Comparison of ENCODE assay signal across 19 cellular contexts in genomic region chr9:71120439-71121247, GRCh38. TPM values are rescaled to one million over a fixed set of nuclear protein-coding genes. Genes with fewer than 3 reads are reported as not detected.
DNase-seq lines count a peak whose midpoint lies in the region; ATAC-seq and TF ChIP-seq lines count a peak whose summit lies in the region.
"Had no signal": no experiment of that assay in that cellular context is flagged by ENCODE, and none has a peak within 500 bp of the region (broad histone marks: within the 10 kb centered on the region; RNA-seq: fewer than 3 reads in every experiment).

No MANE protein-coding gene starts in this region.

- H3K9ac ChIP-seq in iPS-18a (ENCODE audit: low read length) = peak overlapping the region; percentile 80
- peak overlapping the region; percentile 46 for H3K9ac ChIP-seq in neuronal stem cell (ENCODE audit: low read depth, low read length, poor library complexity)

- H3K36me3 ChIP-seq in H7 (replicated peaks; ENCODE audit: control insufficient read depth, insufficient read depth, low read length) (no peaks in the 10 kb centered on the region), iPS-18a (ENCODE audit: control insufficient read depth, low read depth, low read length) (no peaks in the 10 kb centered on the region), neuronal stem cell (replicated peaks in 1 of 2; ENCODE audit: control insufficient read depth in 2 of 2, insufficient read depth in 2 of 2, low read length in 2 of 2) (no peaks in the 10 kb centered on the region), tibial nerve (no peaks in the 10 kb centered on the region)
- H3K36me3 ChIP-seq: upper lobe of left lung had no signal

- H4K8ac ChIP-seq in neuronal stem cell (ENCODE audit: low read depth, low read length) = no peak overlapping the region

- peak overlapping the region; percentile 76 for H2AFZ ChIP-seq in neuronal stem cell (ENCODE audit: low read length)

- peak overlapping the region; percentile 5 for H3K18ac ChIP-seq in neuronal stem cell (ENCODE audit: low read length)

- no peaks in the 10 kb centered on the region for H3K4me1 Mint-ChIP-seq in stimulated activated naive CD8-positive, alpha-beta T cell treated with anti-CD3 and anti-CD28 coated beads, Interleukin-15, amount 100 ng/mL, for 72 hours
- H3K4me1 Mint-ChIP-seq: activated B cell treated with CpG ODN at 0.5 μM for 24 hours had no signal

- TF ChIP-seq CTCF in dorsolateral prefrontal cortex (IDR thresholded peaks at IDR 0.05 in 54 of 56, conservative IDR thresholded peaks at IDR 0.05 in 2 of 56; ENCODE audit: low read depth in 1 of 56, partially characterized antibody in 56 of 56) (no peak), tibial nerve (IDR thresholded peaks at IDR 0.05) (no peak)

- no peak overlapping the region for H3K27ac Mint-ChIP-seq in stimulated activated naive CD8-positive, alpha-beta T cell treated with anti-CD3 and anti-CD28 coated beads, Interleukin-15, amount 100 ng/mL, for 72 hours
- H3K27ac Mint-ChIP-seq: activated B cell treated with CpG ODN at 0.5 μM for 24 hours; stimulated activated naive CD8-positive, alpha-beta T cell treated with anti-CD3 and anti-CD28 coated beads, Interleukin-15, Interleukin-2, amounts not matched to agents 100 ng/mL and 50 ng/mL, for 24 hours had no signal

- H3K27me3 Mint-ChIP-seq in stimulated activated naive CD8-positive, alpha-beta T cell treated with anti-CD3 and anti-CD28 coated beads, Interleukin-15, amount 100 ng/mL, for 72 hours = peaks cover 27% of the 10 kb centered on the region

- H2BK15ac ChIP-seq in neuronal stem cell (ENCODE audit: low read length) = no peak overlapping the region

- H3K4me3 ChIP-seq in H7 (ENCODE audit: insufficient read depth, low read depth, low read length) = peak overlapping the region; percentile 43
- peak overlapping the region; percentile 4 to 68 (median 51) for H3K4me3 ChIP-seq in dorsolateral prefrontal cortex
- peak overlapping the region; percentile 82 for H3K4me3 ChIP-seq in iPS-18a (ENCODE audit: low read length)
- H3K4me3 ChIP-seq in neuronal stem cell (ENCODE audit: low read length in 2 of 2) = peak overlapping the region; percentile 64 to 78
- H3K4me3 ChIP-seq in tibial nerve = no peak overlapping the region
- H3K4me3 ChIP-seq: upper lobe of left lung had no signal

- no peak overlapping the region for H4K91ac ChIP-seq in neuronal stem cell (ENCODE audit: low read depth, low read length, poor library complexity)

- H3K9me3 ChIP-seq in iPS-18a (ENCODE audit: control insufficient read depth, low read depth, low read length) (no peaks in the 10 kb centered on the region), neuronal stem cell (replicated peaks in 1 of 2; ENCODE audit: control insufficient read depth in 2 of 2, insufficient read depth in 1 of 2, low read depth in 1 of 2, low read length in 2 of 2) (peaks cover 1 to 4% of the 10 kb centered on the region in 2 donors), tibial nerve (no peaks in the 10 kb centered on the region)
- H3K9me3 ChIP-seq: upper lobe of left lung had no signal

- no peak for TF ChIP-seq EP300 in tibial nerve (IDR thresholded peaks at IDR 0.05)

- no peak for TF ChIP-seq POLR2A in tibial nerve (IDR thresholded peaks at IDR 0.05)

- ATAC-seq in stimulated activated naive CD8-positive, alpha-beta T cell treated with anti-CD3 and anti-CD28 coated beads, Interleukin-15, amount 100 ng/mL, for 72 hours = no peak
- ATAC-seq in HG03139 (IDR thresholded peaks at IDR 0.05; ENCODE audit: unreplicated experiment) = no peak
- ATAC-seq: left ventricle myocardium superior had no signal

- DNase-seq in H7 = peak; percentile 15
- DNase-seq in dorsolateral prefrontal cortex = peak in 1 of 10 donors; percentile 14
- peak; percentile 70 for DNase-seq in neuronal stem cell (ENCODE audit: low spot score)
- DNase-seq in SKM-1 treated with dmso at 0.1 percent for 144 hours (lab: John Stamatoyannopoulos, UW; ENCODE audit: unreplicated experiment) = no peak
- DNase-seq in tibial nerve (ENCODE audit: low spot score in 2 of 2) = no peak
- no peak for DNase-seq in stimulated activated naive CD8-positive, alpha-beta T cell treated with anti-CD3 and anti-CD28 coated beads, Interleukin-15, amount 100 ng/mL, for 72 hours
- DNase-seq: activated B cell treated with CpG ODN at 0.5 μM for 24 hours; activated CD4-positive, alpha-beta T cell treated with anti-CD3 and anti-CD28 coated beads, Interleukin-2, amount 50 U/mL, for 48 hours; activated effector memory CD4-positive, alpha-beta T cell treated with Interleukin-2 at 50 U/mL for 16 hours; EL; left ventricle myocardium superior; NCI-H82; stimulated activated CD4-positive, alpha-beta T cell treated with anti-CD3 and anti-CD28 coated beads, Interleukin-4, amount 100 ng/mL, for 24 hours; T1000; upper lobe of left lung had no signal

- no peaks in the 10 kb centered on the region for H3K9me3 Mint-ChIP-seq in stimulated activated naive CD8-positive, alpha-beta T cell treated with anti-CD3 and anti-CD28 coated beads, Interleukin-15, amount 100 ng/mL, for 72 hours
- H3K9me3 Mint-ChIP-seq: activated B cell treated with CpG ODN at 0.5 μM for 24 hours; stimulated activated naive CD8-positive, alpha-beta T cell treated with anti-CD3 and anti-CD28 coated beads, Interleukin-15, Interleukin-2, amounts not matched to agents 100 ng/mL and 50 ng/mL, for 24 hours had no signal

- H2AK5ac ChIP-seq in neuronal stem cell (ENCODE audit: low read depth, low read length) = peak overlapping the region; percentile 20

- no peak overlapping the region for H3K4ac ChIP-seq in neuronal stem cell (ENCODE audit: low read length)

- WGBS in neuronal stem cell (ENCODE audit: extremely low coverage in 2 of 2, insufficient read length in 2 of 2, insufficient replicate concordance in 1 of 2), 2 donors = no CpG with 5 or more reads among the region's 13 CpGs
- WGBS in tibial nerve, 2 donors = 18 to 20% methylated on average over 13 of the region's 13 CpGs

- H3K27me3 ChIP-seq in H7 (ENCODE audit: control insufficient read depth, insufficient read depth, low read length) (no peaks in the 10 kb centered on the region), dorsolateral prefrontal cortex (peaks cover 0 to 33% (median 0%) of the 10 kb centered on the region in 45 donors), iPS-18a (ENCODE audit: control insufficient read depth, insufficient read depth, low read length) (no peaks in the 10 kb centered on the region), neuronal stem cell (ENCODE audit: control insufficient read depth in 3 of 3, insufficient read depth in 3 of 3, low read depth in 1 of 3, low read length in 3 of 3) (no peaks in the 10 kb centered on the region), tibial nerve (peaks cover 0 to 21% of the 10 kb centered on the region in 2 donors)
- H3K27me3 ChIP-seq: upper lobe of left lung had no signal

- H3K4me3 Mint-ChIP-seq in stimulated activated naive CD8-positive, alpha-beta T cell treated with anti-CD3 and anti-CD28 coated beads, Interleukin-15, amount 100 ng/mL, for 72 hours = no peak overlapping the region
- H3K4me3 Mint-ChIP-seq: activated B cell treated with CpG ODN at 0.5 μM for 24 hours; stimulated activated naive CD8-positive, alpha-beta T cell treated with anti-CD3 and anti-CD28 coated beads, Interleukin-15, Interleukin-2, amounts not matched to agents 100 ng/mL and 50 ng/mL, for 24 hours had no signal

- H3K79me1 ChIP-seq in neuronal stem cell (ENCODE audit: low read depth, low read length) = no peaks in the 10 kb centered on the region

- H3K4me2 ChIP-seq in neuronal stem cell (ENCODE audit: insufficient read depth, low read length, poor library complexity, severe bottlenecking) = peak overlapping the region; percentile 60

- H3K27ac ChIP-seq in dorsolateral prefrontal cortex = peak overlapping the region in 6 of 59 donors; percentile 11 to 76 (median 22)
- H3K27ac ChIP-seq in iPS-18a (ENCODE audit: low read length) = peak overlapping the region; percentile 89
- peak overlapping the region; percentile 94 for H3K27ac ChIP-seq in neuronal stem cell (replicated peaks; ENCODE audit: low read length)
- no peak overlapping the region for H3K27ac ChIP-seq in tibial nerve
- H3K27ac ChIP-seq: upper lobe of left lung had no signal

- no peak overlapping the region for H3K14ac ChIP-seq in neuronal stem cell (ENCODE audit: low read length)

- H2BK120ac ChIP-seq in neuronal stem cell (ENCODE audit: low read depth, low read length) = no peak overlapping the region

- H2BK5ac ChIP-seq in neuronal stem cell (ENCODE audit: low read length) = peak overlapping the region; percentile 58

- no peak overlapping the region for H3K23ac ChIP-seq in neuronal stem cell (ENCODE audit: low read depth, low read length, poor library complexity)

- intact Hi-C loops in dorsolateral prefrontal cortex (cut with DNase I) = no loop called here

- H3K4me1 ChIP-seq in iPS-18a (ENCODE audit: control insufficient read depth, low read depth, low read length) (peaks cover 77% of the 10 kb centered on the region), neuronal stem cell (ENCODE audit: control insufficient read depth in 2 of 2, insufficient read depth in 1 of 2, low read depth in 1 of 2, low read length in 2 of 2) (peaks cover 15 to 43% of the 10 kb centered on the region in 2 donors), tibial nerve (peaks cover 0 to 13% (median 0%) of the 10 kb centered on the region in 4 donors)

- H2BK12ac ChIP-seq in neuronal stem cell (ENCODE audit: low read length) = no peak overlapping the region

RNA-seq across cellular contexts. Expression of gene TRPM3, which starts 0.8 kb away (rescaled TPM):
- total RNA-seq in H7 (2014; rRNA removed; shearing (Covaris generic)) = 0.63 and 2.0 TPM in 2 replicates
- total RNA-seq in dorsolateral prefrontal cortex (100 to 1,000 TPM in 1 of 120 experiments, 10 to 100 TPM in 119; 21.1 to 101 (median 40.1) TPM), tibial nerve (1 to 10 TPM; 5.2 to 8.1 (median 7.3) TPM)
- polyA plus RNA-seq in neuronal stem cell (2013, experiment 1 of 2) = 7.9 TPM
- polyA plus RNA-seq in neuronal stem cell (2013, experiment 2 of 2) = 7.3 TPM
- total RNA-seq: activated B cell treated with CpG ODN at 0.5 μM for 24 hours, OCI-LY7 had no signal

Comparison
In these comparisons a context has a peak if more than half of its experiments do, and no peak if none do; other contexts are left out.
1. DNase-seq: peak in H7 (single experiment) and neuronal stem cell (single experiment); none in SKM-1 treated with dmso at 0.1 percent for 144 hours (single experiment), tibial nerve (0 of 2) and stimulated activated naive CD8-positive, alpha-beta T cell treated with anti-CD3 and anti-CD28 coated beads, Interleukin-15, amount 100 ng/mL, for 72 hours (0 of 2).
2. H3K4me3 ChIP-seq: peak in H7 (single experiment), dorsolateral prefrontal cortex (59 of 59), iPS-18a (single experiment) and neuronal stem cell (2 of 2); none in tibial nerve (0 of 4).
3. H3K27ac ChIP-seq: peak in iPS-18a (single experiment) and neuronal stem cell (single experiment); none in tibial nerve (0 of 4).